ENCODE assay signal across 9 cellular contexts in the genomic region with DNA sequence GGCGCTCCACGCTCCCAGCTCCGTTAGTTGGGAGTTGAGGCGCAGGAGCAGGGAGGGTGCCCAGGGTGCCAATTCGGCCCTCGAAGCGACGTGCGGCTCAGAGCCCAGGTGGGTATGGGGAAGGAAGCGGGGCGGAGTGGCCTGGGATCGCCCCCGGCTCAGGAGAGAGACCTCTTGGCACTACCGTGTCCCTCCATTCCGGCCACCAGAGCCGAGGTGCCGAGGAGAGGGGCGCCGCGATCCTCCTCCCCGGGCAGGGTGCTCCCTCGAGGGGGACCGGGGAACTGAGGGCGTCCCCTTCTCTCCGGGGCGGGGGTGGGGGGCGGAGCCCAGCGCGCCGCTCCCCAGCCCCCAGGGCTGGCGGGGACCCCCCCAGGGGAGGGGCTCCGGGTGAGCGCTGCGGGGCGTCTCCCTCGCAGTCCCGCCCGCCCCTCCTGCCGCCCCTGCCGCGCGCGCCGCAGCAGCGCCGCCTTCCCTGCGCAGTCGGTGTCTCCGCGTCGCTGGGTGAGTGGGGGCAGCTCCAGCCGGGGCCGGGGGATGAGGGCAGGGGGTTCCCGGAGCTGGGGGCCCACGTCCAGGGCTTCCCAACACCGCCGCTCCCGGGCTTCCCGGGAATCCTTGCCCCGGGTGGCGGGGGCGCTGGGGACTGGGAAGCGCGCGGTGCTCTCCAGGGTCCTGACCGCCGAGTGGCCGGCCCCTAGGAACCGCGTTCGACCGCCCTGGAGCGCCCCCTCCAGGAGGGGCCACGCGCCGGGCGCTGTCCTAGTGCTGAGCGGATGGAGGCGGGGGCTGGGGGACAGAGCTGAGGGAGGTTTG. TPM values are rescaled to one million over a fixed set of nuclear protein-coding genes. Genes with fewer than 3 reads are reported as not detected.
DNase-seq lines count a peak whose midpoint lies in the region; ATAC-seq, FAIRE-seq and TF ChIP-seq lines count a peak whose summit lies in the region.
"Had no signal": no experiment of that assay in that cellular context is flagged by ENCODE, and none has a peak within 500 bp of the region (broad histone marks: within the 10 kb centered on the region; RNA-seq: fewer than 3 reads in every experiment).

TSS of gene HPCA (plus strand) at position 480 of the 816 bp plus-strand sequence. CDS start 2,408 bp downstream, outside the sequence.

- H3K9me3 ChIP-seq in A673 (ENCODE audit: low read depth, low read length, poor library complexity, severe bottlenecking), result no peaks in the 10 kb centered on the region
- H3K9me3 ChIP-seq in liver (ENCODE audit: control insufficient read depth in 4 of 4, low read length in 3 of 4), result no peaks in the 10 kb centered on the region
- no peaks in the 10 kb centered on the region for H3K9me3 ChIP-seq in upper lobe of right lung

- H3K4me3 ChIP-seq in A673 (ENCODE audit: low read depth, low read length, poor library complexity, severe bottlenecking) (peak within 1 kb of the TSS; percentile 27), liver (ENCODE audit: low read depth in 1 of 3, low read length in 3 of 3) (peak within 1 kb of the TSS in 1 of 3 donors; percentile 15), upper lobe of right lung (no peak within 1 kb of the TSS)

- TF ChIP-seq CTCF in A673 (conservative IDR thresholded peaks at IDR 0.05; ENCODE audit: low read depth, low read length), result peak; percentile 78
- peak; percentile 16 for TF ChIP-seq CTCF in liver (IDR thresholded peaks at IDR 0.05; ENCODE audit: low read depth, low read length, missing input control)
- peak; percentile 19 for TF ChIP-seq CTCF in upper lobe of right lung (IDR thresholded peaks at IDR 0.05)

- H3K36me3 ChIP-seq in A673 (ENCODE audit: insufficient read depth, low read length, poor library complexity, severe bottlenecking), result no peaks in the 10 kb centered on the region
- H3K36me3 ChIP-seq in liver (ENCODE audit: control insufficient read depth in 4 of 4, insufficient read depth in 3 of 4, low read depth in 1 of 4, low read length in 3 of 4), result no peaks in the 10 kb centered on the region
- H3K36me3 ChIP-seq in upper lobe of right lung, result no peaks in the 10 kb centered on the region

- H3K9ac ChIP-seq in liver (ENCODE audit: low read depth in 1 of 2, low read length in 2 of 2), result no peak within 1 kb of the TSS

- peaks cover 4% of the 10 kb centered on the region for H3K4me1 ChIP-seq in A673 (ENCODE audit: insufficient read depth, low read length, poor library complexity, severe bottlenecking)
- H3K4me1 ChIP-seq in liver (ENCODE audit: control insufficient read depth in 4 of 4, insufficient read depth in 4 of 4, low read length in 3 of 4), result peaks cover 0 to 5% (median under 1%) of the 10 kb centered on the region in 4 donors
- no peaks in the 10 kb centered on the region for H3K4me1 ChIP-seq in upper lobe of right lung

- H3K27me3 ChIP-seq in A673 (replicated peaks; ENCODE audit: insufficient read depth, low read depth, low read length, poor library complexity) (peaks cover 11% of the 10 kb centered on the region), liver (ENCODE audit: control insufficient read depth in 4 of 4, insufficient read depth in 4 of 4, low read length in 3 of 4) (peaks cover 0 to 10% (median 3%) of the 10 kb centered on the region in 4 donors), upper lobe of right lung (peaks cover 63% of the 10 kb centered on the region)

- WGBS in liver, result 6% methylated on average over 79 of the region's 79 CpGs

- CTCF ChIA-PET in A673 (lab: Charles Lee), result interaction anchor here (0.6 kb wide), 1 partner anchor 10 kb away, joined by 4 read pairs; no protein-coding TSS in a partner anchor

- FAIRE-seq in GM12891 (lab: Jason Lieb, UNC), result no peak

- TF ChIP-seq RAD21 in liver (IDR thresholded peaks at IDR 0.05), result peak in 1 of 2 donors; percentile 29

- no peak within 1 kb of the TSS for H3K27ac ChIP-seq in A673 (ENCODE audit: low read depth, low read length, poor library complexity, severe bottlenecking)
- no peak within 1 kb of the TSS for H3K27ac ChIP-seq in liver (ENCODE audit: low read depth in 1 of 2, low read length in 2 of 2)
- H3K27ac ChIP-seq in upper lobe of right lung, result no peak within 1 kb of the TSS

- TF ChIP-seq POLR2A in GM12891 (IDR thresholded peaks at IDR 0.05; ENCODE audit: low read depth, low read length), result no peak

- peak; percentile 84 for ATAC-seq in upper lobe of right lung

- DNase-seq in A673 (ENCODE audit: low spot score) (peak; percentile 69), GM12891 (ENCODE audit: insufficient read length, low spot score) (peak; percentile 71), RPMI7951 (ENCODE audit: low read depth) (peak; percentile 41), cerebellum (ENCODE audit: low spot score) (no peak), upper lobe of right lung (peak; percentile 82), NCI-H510A (lab: John Stamatoyannopoulos, UW) (no peak), superior temporal gyrus (ENCODE audit: extremely low spot score) (no peak)

- intact Hi-C loops in A673 (cut with micrococcal nuclease; ENCODE audit: unreplicated experiment) (no loop called here), upper lobe of right lung (cut with DNase I) (no loop called here)

- BruUV-seq in A673 (replicated peaks; lab: Mats Ljungman, UMichigan), result no TSS peak

- POLR2A ChIA-PET in A673 (lab: Charles Lee; ENCODE audit: low non-redundant PET), result no interaction called here

TF ChIP-seq in GM12891, 5 proteins besides CTCF, POLR2A, EP300 and RAD21:
- TF ChIP-seq PAX5 (IDR thresholded peaks at IDR 0.05; ENCODE audit: insufficient read depth, low read length, severe bottlenecking), result no peak
- TF ChIP-seq SPI1 (IDR thresholded peaks at IDR 0.05; ENCODE audit: low read depth, low read length), result no peak

TF ChIP-seq in liver, 16 proteins besides CTCF, POLR2A, EP300 and RAD21:
- TF ChIP-seq TAF1 (conservative IDR thresholded peaks at IDR 0.05), result no peak
- TF ChIP-seq REST (IDR thresholded peaks at IDR 0.05), result peak; percentile 98

RNA-seq across cellular contexts. Expression of gene HPCA, which starts in this region (rescaled TPM):
- total RNA-seq in A673 (2021), result 0.69 and 0.98 TPM in 2 replicates
- polyA plus RNA-seq in GM12891 (2012; ENCODE audit: low read depth, missing spikeins), result not detected
- not detected in 2 replicates for total RNA-seq in RPMI7951 (2014; rRNA removed; shearing (Covaris generic))
- total RNA-seq in cerebellum, result 25.2 TPM
- not detected for total RNA-seq in liver
- polyA plus RNA-seq in liver, result not detected
- not detected for total RNA-seq in upper lobe of right lung
- total RNA-seq: mononuclear cell had no signal

Comparison
In these comparisons a context has a peak if more than half of its experiments do, and no peak if none do; other contexts are left out.
1. RNA of gene HPCA (total RNA-seq): 25.2 TPM in cerebellum (single experiment); 0.69 to 0.98 TPM in A673, not detected in upper lobe of right lung (single experiment), not detected in liver and not detected in RPMI7951; every median in the first group is over 10 times any median in the second.
2. Peak in DNase-seq and H3K4me3 ChIP-seq in A673; RNA of the gene not detected or under 1 TPM.
3. Peak in DNase-seq in RPMI7951; RNA of the gene not detected or under 1 TPM.
4. Peak in DNase-seq and ATAC-seq in upper lobe of right lung; RNA of the gene not detected or under 1 TPM.
5. CTCF ChIP-seq: peak in every context shown above with its lines; median percentile 78 in A673; 19 in upper lobe of right lung; 16 in liver.